22 cellular contexts compared by ENCODE assay signal in genomic region chr16:3650631-3651265, GRCh38. TPM values are rescaled to one million over a fixed set of nuclear protein-coding genes. Genes with fewer than 3 reads are reported as not detected.
DNase-seq lines count a peak whose midpoint lies in the region; ATAC-seq and TF ChIP-seq lines count a peak whose summit lies in the region.
"Had no signal": no experiment of that assay in that cellular context is flagged by ENCODE, and none has a peak within 500 bp of the region (broad histone marks: within the 10 kb centered on the region; RNA-seq: fewer than 3 reads in every experiment).

No MANE protein-coding gene starts in this region.

- H3K79me2 ChIP-seq in OCI-LY7 (ENCODE audit: insufficient read depth, low read depth, low read length), result no peaks in the 10 kb centered on the region

- H2AFZ ChIP-seq in OCI-LY7 (ENCODE audit: low read length), result no peak overlapping the region

- TSS peak; percentile 29 for BruUV-seq in OCI-LY7 (replicated peaks; lab: Mats Ljungman, UMichigan)

- H3K27ac ChIP-seq in OCI-LY7 (ENCODE audit: low read depth, low read length, poor library complexity, severe bottlenecking) (no peak overlapping the region), sigmoid colon (no peak overlapping the region)
- H3K27ac ChIP-seq: testis had no signal

- H3K36me3 ChIP-seq in OCI-LY7 (ENCODE audit: insufficient read depth, low read length) (peaks cover 47% of the 10 kb centered on the region), sigmoid colon (peaks cover 0 to 19% (median 2%) of the 10 kb centered on the region in 4 donors)

- TF ChIP-seq EP300 in sigmoid colon (IDR thresholded peaks at IDR 0.05), result no peak

- H3K4me1 ChIP-seq in OCI-LY7 (ENCODE audit: insufficient read depth, low read length, poor library complexity, severe bottlenecking) (peaks cover 12% of the 10 kb centered on the region), sigmoid colon (no peaks in the 10 kb centered on the region)
- H3K4me1 ChIP-seq: testis had no signal

- TF ChIP-seq POLR2A in sigmoid colon (IDR thresholded peaks at IDR 0.05), result no peak

- no peaks in the 10 kb centered on the region for H3K9me3 Mint-ChIP-seq in activated T-cell treated with anti-CD3 and anti-CD28 coated beads, Interleukin-2, amount 50 U/mL, for 24 hours
- H3K9me3 Mint-ChIP-seq: activated B cell treated with CpG ODN at 0.5 μM for 24 hours, neural crest cell had no signal

- H4K20me1 ChIP-seq in OCI-LY7 (ENCODE audit: insufficient read depth, low read length), result no peaks in the 10 kb centered on the region

- peak; percentile 25 for DNase-seq in activated T-cell treated with anti-CD3 and anti-CD28 coated beads, Interleukin-2, amount 50 U/mL, for 24 hours
- DNase-seq in activated T-cell treated with anti-CD3 and anti-CD28 coated beads for 4 hours (no peak), OCI-LY7 (ENCODE audit: low spot score) (no peak), left lobe of liver (ENCODE audit: low spot score) (peak; percentile 36), sigmoid colon (peak; percentile 35), iPS-NIHi7 (ENCODE audit: extremely low spot score) (no peak)
- no peak for DNase-seq in stimulated activated CD8-positive, alpha-beta memory T cell treated with anti-CD3 and anti-CD28 coated beads, Interleukin-4, amount 100 ng/mL, for 48 hours
- DNase-seq: ACHN; activated B cell treated with CpG ODN at 0.5 μM for 24 hours; amniotic stem cell; Calu3; Kasumi-1; mesendoderm; NCI-H1930; NCI-H226; RPMI8226; stimulated activated CD4-positive, alpha-beta T cell treated with anti-CD3 and anti-CD28 coated beads, Interleukin-12 subunit alpha, Interleukin-12 subunit beta, amount 100 ng/mL, for 4 hours; testis had no signal

- H3K27me3 ChIP-seq in sigmoid colon, result no peaks in the 10 kb centered on the region
- H3K27me3 ChIP-seq: BLaER1 treated with 17β-estradiol and CSF1 and Interleukin-3, amounts not matched to agents 10 nM and 100 nM; testis had no signal

- no peak overlapping the region for H3K4me3 Mint-ChIP-seq in activated T-cell treated with anti-CD3 and anti-CD28 coated beads, Interleukin-2, amount 50 U/mL, for 24 hours
- H3K4me3 Mint-ChIP-seq: activated B cell treated with CpG ODN at 0.5 μM for 24 hours, neural crest cell had no signal

- H3K9me3 ChIP-seq in OCI-LY7 (ENCODE audit: low read length), result no peaks in the 10 kb centered on the region
- no peaks in the 10 kb centered on the region for H3K9me3 ChIP-seq in sigmoid colon
- H3K9me3 ChIP-seq: BLaER1 treated with 17β-estradiol and CSF1 and Interleukin-3, amounts not matched to agents 10 nM and 100 nM; testis had no signal

- H3K4me2 ChIP-seq in OCI-LY7 (ENCODE audit: low read length), result no peak overlapping the region
- H3K4me2 ChIP-seq: BLaER1 treated with 17β-estradiol and CSF1 and Interleukin-3, amounts not matched to agents 10 nM and 100 nM had no signal

- no peaks in the 10 kb centered on the region for H3K4me1 Mint-ChIP-seq in activated T-cell treated with anti-CD3 and anti-CD28 coated beads, Interleukin-2, amount 50 U/mL, for 24 hours (ENCODE audit: low read depth)

- no peaks in the 10 kb centered on the region for H3K9me2 ChIP-seq in OCI-LY7 (ENCODE audit: insufficient read depth, low read length)

- WGBS in sigmoid colon, 2 donors, result 91 to 93% methylated on average over 13 of the region's 13 CpGs

- intact Hi-C loops in OCI-LY7 (cut with micrococcal nuclease; ENCODE audit: unreplicated experiment), result no loop called here
- intact Hi-C loops in sigmoid colon (cut with DNase I), result no loop called here

- CTCF ChIA-PET in OCI-LY7 (lab: Charles Lee; ENCODE audit: unreplicated experiment), result no interaction called here

- H3K27me3 Mint-ChIP-seq in activated T-cell treated with anti-CD3 and anti-CD28 coated beads, Interleukin-2, amount 50 U/mL, for 24 hours, result no peaks in the 10 kb centered on the region
- H3K27me3 Mint-ChIP-seq: activated B cell treated with CpG ODN at 0.5 μM for 24 hours had no signal

- peak overlapping the region; percentile 50 for H3K27ac Mint-ChIP-seq in activated T-cell treated with anti-CD3 and anti-CD28 coated beads, Interleukin-2, amount 50 U/mL, for 24 hours
- H3K27ac Mint-ChIP-seq: activated B cell treated with CpG ODN at 0.5 μM for 24 hours had no signal

- no peak for ATAC-seq in left lobe of liver
- no peak for ATAC-seq in HG02642 (IDR thresholded peaks at IDR 0.05; ENCODE audit: poor library complexity, unreplicated experiment)
- ATAC-seq: SK-N-SH treated with all-trans-retinoic acid at 6 μM for 48 hours had no signal

- H3K36me3 Mint-ChIP-seq in activated T-cell treated with anti-CD3 and anti-CD28 coated beads, Interleukin-2, amount 50 U/mL, for 24 hours (ENCODE audit: low read depth), result peaks cover 52% of the 10 kb centered on the region

- POLR2A ChIA-PET in OCI-LY7 (lab: Charles Lee), result interaction anchor here (1.1 kb wide), 1 partner anchor 120 kb away, joined by 3 read pairs; no protein-coding TSS in a partner anchor

- H3K4me3 ChIP-seq in OCI-LY7 (ENCODE audit: low read depth, low read length, poor library complexity, severe bottlenecking) (no peak overlapping the region), sigmoid colon (no peak overlapping the region)
- H3K4me3 ChIP-seq: BLaER1 treated with 17β-estradiol and CSF1 and Interleukin-3, amounts not matched to agents 10 nM and 100 nM; testis had no signal

- TF ChIP-seq CTCF in OCI-LY7 (conservative IDR thresholded peaks at IDR 0.05; ENCODE audit: low read length) (no peak), sigmoid colon (IDR thresholded peaks at IDR 0.05) (no peak)

RNA-seq across cellular contexts. Expression of gene DNASE1, which starts 3.7 kb away (rescaled TPM):
- 38.3 and 45.5 TPM in 2 replicates for total RNA-seq in OCI-LY7 (2014; rRNA removed; shearing (Covaris generic))
- total RNA-seq in OCI-LY7 (2022) (75.4 and 84.8 TPM in 2 replicates), left lobe of liver (4.6 TPM), sigmoid colon (10 to 100 TPM in 3 of 4 donors, 1 to 10 TPM in 1; 8.9 to 22.4 (median 11.9) TPM)
- polyA plus RNA-seq in sigmoid colon, result 10 to 100 TPM in 1 of 3 donors, 1 to 10 TPM in 2; 1.2 to 15.9 (median 4.4) TPM

RNA-seq across cellular contexts. Expression of gene SLX4, which starts 39.3 kb away (rescaled TPM):
- 13.2 and 13.7 TPM in 2 replicates for total RNA-seq in OCI-LY7 (2014; rRNA removed; shearing (Covaris generic))
- total RNA-seq in OCI-LY7 (2022) (35.7 and 40.0 TPM in 2 replicates), left lobe of liver (2.8 TPM), sigmoid colon (1 to 10 TPM; 2.1 to 3.9 (median 2.6) TPM)
- polyA plus RNA-seq in sigmoid colon, result 1 to 10 TPM in 1 of 3 donors, under 1 TPM in 2; under 0.01 to 3.9 (median 0.69) TPM

Comparison
In these comparisons a context has a peak if more than half of its experiments do, and no peak if none do; other contexts are left out.
1. DNase-seq: peak in activated T-cell treated with anti-CD3 and anti-CD28 coated beads, Interleukin-2, amount 50 U/mL, for 24 hours (single experiment), left lobe of liver (single experiment) and sigmoid colon (single experiment); none in activated T-cell treated with anti-CD3 and anti-CD28 coated beads for 4 hours (single experiment), OCI-LY7 (single experiment), iPS-NIHi7 (single experiment) and stimulated activated CD8-positive, alpha-beta memory T cell treated with anti-CD3 and anti-CD28 coated beads, Interleukin-4, amount 100 ng/mL, for 48 hours (single experiment).